ENCODE assay signal across 19 cellular contexts in the genomic region with DNA sequence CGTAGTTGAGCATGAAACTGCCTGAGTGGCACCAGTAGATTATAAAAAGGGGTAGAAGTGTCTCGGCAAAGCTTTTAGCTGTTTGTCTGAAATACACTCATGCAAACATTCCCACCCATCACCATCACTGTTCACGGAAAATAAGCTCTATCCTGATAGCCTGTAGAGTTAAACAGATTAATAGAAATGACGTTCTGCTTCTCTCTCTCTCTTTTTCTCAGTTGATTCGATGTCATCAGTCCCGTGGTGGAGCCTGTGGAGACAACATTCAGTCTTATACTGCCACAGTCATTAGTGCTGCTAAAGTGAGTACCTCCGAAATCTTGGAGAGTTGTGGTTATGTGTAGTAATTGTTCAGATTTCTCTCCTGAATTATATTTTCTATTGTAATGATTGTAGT.
DNase-seq lines count a peak whose midpoint lies in the region; TF ChIP-seq lines count a peak whose summit lies in the region.
"Had no signal": no experiment of that assay in that cellular context is flagged by ENCODE, and none has a peak within 500 bp of the region (broad histone marks: within the 10 kb centered on the region; RNA-seq: fewer than 3 reads in every experiment).

No MANE protein-coding gene starts in this region.

- H3K9ac ChIP-seq in skeletal muscle satellite cell (ENCODE audit: low read depth, low read length): peak overlapping the region; percentile 1

- H3K9me3 ChIP-seq in skeletal muscle satellite cell (replicated peaks; ENCODE audit: low read length): no peaks in the 10 kb centered on the region
- H3K9me3 ChIP-seq in left ventricle myocardium inferior (replicated peaks): peaks cover 4% of the 10 kb centered on the region
- no peaks in the 10 kb centered on the region; the same call in 1 of the 2 replicates for H3K9me3 ChIP-seq in SJCRH30 (replicated peaks)
- H3K9me3 ChIP-seq: psoas muscle, testis had no signal

- H3K4me3 ChIP-seq in skeletal muscle satellite cell (ENCODE audit: low read length) (no peak overlapping the region), left ventricle myocardium inferior (no peak overlapping the region), SJCRH30 (no peak overlapping the region)
- H3K4me3 ChIP-seq: psoas muscle, testis had no signal

- H3K36me3 ChIP-seq in skeletal muscle satellite cell (ENCODE audit: insufficient read depth, low read length) (no peaks in the 10 kb centered on the region), left ventricle myocardium inferior (no peaks in the 10 kb centered on the region), SJCRH30 (no peaks in the 10 kb centered on the region)

- H3K4me1 ChIP-seq in skeletal muscle satellite cell (ENCODE audit: control insufficient read depth, insufficient read depth, low read length) (peaks cover 21% of the 10 kb centered on the region), left ventricle myocardium inferior (no peaks in the 10 kb centered on the region), SJCRH30 (0 out of 2 replicates have a peak, but pooled peaks cover 2% of the 10 kb centered on the region)
- H3K4me1 ChIP-seq: psoas muscle, testis had no signal

- no peak overlapping the region for H3K27ac ChIP-seq in left ventricle myocardium inferior (replicated peaks)
- no peak overlapping the region for H3K27ac ChIP-seq in SJCRH30
- H3K27ac ChIP-seq: psoas muscle, testis had no signal

- TF ChIP-seq CTCF in left ventricle myocardium inferior (IDR thresholded peaks at IDR 0.05; ENCODE audit: borderline replicate concordance): no peak

- H3K4me2 ChIP-seq in skeletal muscle satellite cell (ENCODE audit: low read length): peak overlapping the region; percentile 48

- H3K27me3 ChIP-seq in skeletal muscle satellite cell (ENCODE audit: control insufficient read depth, insufficient read depth, low read length) (no peaks in the 10 kb centered on the region), left ventricle myocardium inferior (ENCODE audit: low read depth) (no peaks in the 10 kb centered on the region), SJCRH30 (no peaks in the 10 kb centered on the region)
- H3K27me3 ChIP-seq: testis had no signal

- DNase-seq in HCEC 1CT: peak; percentile 53
- peak; percentile 23 for DNase-seq in amniotic stem cell (lab: John Stamatoyannopoulos, UW)
- peak; percentile 29 for DNase-seq in hepatic stellate cell (ENCODE audit: low spot score)
- DNase-seq in NCI-H146 treated with DMSO at 0.1 percent for 48 hours (lab: John Stamatoyannopoulos, UW; ENCODE audit: unreplicated experiment): no peak
- DNase-seq in left ventricle myocardium inferior: no peak
- DNase-seq in SJCRH30: no peak
- DNase-seq in activated T-cell treated with anti-CD3 and anti-CD28 coated beads, Interleukin-2, amount 50 U/mL, for 1 hour: no peak
- DNase-seq: activated naive CD4-positive, alpha-beta T cell treated with anti-CD3 and anti-CD28 coated beads, Interleukin-2, amount 10 ng/mL, durations not matched to agents 7 days and 5 days; activated T-cell treated with anti-CD3 and anti-CD28 coated beads for 4 hours; DMS79; erythroblast; head of caudate nucleus; NCI-H1436 treated with DMSO at 0.1 percent for 48 hours; NK-92 treated with Interleukin-12 subunit alpha and Interleukin-12 subunit beta, amount 100 ng/mL, for 24 hours; psoas muscle; RPMI8226; T-cell; testis had no signal

- intact Hi-C loops in left ventricle myocardium inferior (cut with micrococcal nuclease): no loop called here

Comparison
In these comparisons a context has a peak if more than half of its experiments do, and no peak if none do; other contexts are left out.
1. DNase-seq: peak in HCEC 1CT (single experiment), amniotic stem cell (single experiment) and hepatic stellate cell (single experiment); none in NCI-H146 treated with DMSO at 0.1 percent for 48 hours (single experiment), left ventricle myocardium inferior (single experiment), SJCRH30 (0 of 2) and activated T-cell treated with anti-CD3 and anti-CD28 coated beads, Interleukin-2, amount 50 U/mL, for 1 hour (single experiment).